In genomic region chr2:62857139-62857931, GRCh38 we compare ENCODE assay signal across 23 cellular contexts.
"Had no signal": no experiment of that assay in that cellular context is flagged by ENCODE, and none has a peak within 500 bp of the region (broad histone marks: within the 10 kb centered on the region; RNA-seq: fewer than 3 reads in every experiment).

No MANE protein-coding gene starts in this region.

- H3K27ac Mint-ChIP-seq: activated CD4-positive, alpha-beta memory T cell treated with anti-CD3 and anti-CD28 coated beads, Interleukin-2, amount 10 ng/mL, durations not matched to agents 7 days and 5 days; activated CD4-positive, alpha-beta T cell treated with anti-CD3 and anti-CD28 coated beads, Interleukin-2, amount 10 ng/mL, durations not matched to agents 24 days and 14 days; activated naive CD4-positive, alpha-beta T cell treated with anti-CD3 and anti-CD28 coated beads, Interleukin-2, amount 50 U/mL, for 72 hours; memory B cell; natural killer cell treated with Interleukin-12 subunit alpha and Interleukin-12 subunit beta and Interleukin-15 and Interleukin-18, amount 100 ng/mL, for 72 hours; stimulated activated effector memory CD8-positive, alpha-beta T cell treated with anti-CD3 and anti-CD28 coated beads, Interleukin-12 subunit alpha, Interleukin-12 subunit beta, amount 100 ng/mL, for 72 hours; stimulated activated naive CD8-positive, alpha-beta T cell treated with anti-CD3 and anti-CD28 coated beads, Interleukin-15, amount 100 ng/mL, for 72 hours had no signal

- FAIRE-seq: keratinocyte had no signal

- H3K9me3 ChIP-seq: colonic mucosa had no signal

- H3K27me3 Mint-ChIP-seq: activated CD4-positive, alpha-beta memory T cell treated with anti-CD3 and anti-CD28 coated beads, Interleukin-2, amount 10 ng/mL, durations not matched to agents 7 days and 5 days; activated CD4-positive, alpha-beta T cell treated with anti-CD3 and anti-CD28 coated beads, Interleukin-2, amount 10 ng/mL, durations not matched to agents 24 days and 14 days; memory B cell; natural killer cell treated with Interleukin-12 subunit alpha and Interleukin-12 subunit beta and Interleukin-15 and Interleukin-18, amount 100 ng/mL, for 72 hours; stimulated activated naive CD8-positive, alpha-beta T cell treated with anti-CD3 and anti-CD28 coated beads, Interleukin-15, amount 100 ng/mL, for 72 hours had no signal

- H3K4me1 Mint-ChIP-seq: activated CD4-positive, alpha-beta T cell treated with anti-CD3 and anti-CD28 coated beads, Interleukin-2, amount 10 ng/mL, durations not matched to agents 24 days and 14 days; memory B cell; stimulated activated naive CD8-positive, alpha-beta T cell treated with anti-CD3 and anti-CD28 coated beads, Interleukin-15, amount 100 ng/mL, for 72 hours had no signal

- H3K4me3 Mint-ChIP-seq: activated CD4-positive, alpha-beta memory T cell treated with anti-CD3 and anti-CD28 coated beads, Interleukin-2, amount 10 ng/mL, durations not matched to agents 7 days and 5 days; activated CD4-positive, alpha-beta T cell treated with anti-CD3 and anti-CD28 coated beads, Interleukin-2, amount 10 ng/mL, durations not matched to agents 24 days and 14 days; memory B cell; natural killer cell treated with Interleukin-12 subunit alpha and Interleukin-12 subunit beta and Interleukin-15 and Interleukin-18, amount 100 ng/mL, for 72 hours; stimulated activated effector memory CD8-positive, alpha-beta T cell treated with anti-CD3 and anti-CD28 coated beads, Interleukin-12 subunit alpha, Interleukin-12 subunit beta, amount 100 ng/mL, for 72 hours; stimulated activated naive CD8-positive, alpha-beta T cell treated with anti-CD3 and anti-CD28 coated beads, Interleukin-15, amount 100 ng/mL, for 72 hours had no signal

- H3K9me3 Mint-ChIP-seq: activated CD4-positive, alpha-beta T cell treated with anti-CD3 and anti-CD28 coated beads, Interleukin-2, amount 10 ng/mL, durations not matched to agents 24 days and 14 days; activated naive CD4-positive, alpha-beta T cell treated with anti-CD3 and anti-CD28 coated beads, Interleukin-2, amount 50 U/mL, for 72 hours; memory B cell; natural killer cell treated with Interleukin-12 subunit alpha and Interleukin-12 subunit beta and Interleukin-15 and Interleukin-18, amount 100 ng/mL, for 72 hours had no signal

- ATAC-seq: activated CD4-positive, CD25-positive, alpha-beta regulatory T cell treated with anti-CD3 and anti-CD28 coated beads, Interleukin-2, amount 50 U/mL, for 24 hours; activated naive CD4-positive, alpha-beta T cell treated with anti-CD3 and anti-CD28 coated beads, Interleukin-2, amount 50 U/mL, for 72 hours; left colon; natural killer cell treated with Interleukin-12 subunit alpha and Interleukin-12 subunit beta and Interleukin-15 and Interleukin-18, amount 100 ng/mL, for 72 hours; stimulated activated effector memory CD8-positive, alpha-beta T cell treated with anti-CD3 and anti-CD28 coated beads, Interleukin-12 subunit alpha, Interleukin-12 subunit beta, amount 100 ng/mL, for 72 hours; stimulated activated naive CD8-positive, alpha-beta T cell treated with anti-CD3 and anti-CD28 coated beads, Interleukin-15, amount 100 ng/mL, for 72 hours had no signal

- H3K4me1 ChIP-seq: ascending aorta, colonic mucosa, esophagus squamous epithelium, heart right ventricle, tibial artery had no signal

- H3K36me3 ChIP-seq: colonic mucosa, ovary had no signal

- H3K4me3 ChIP-seq: ascending aorta, colonic mucosa, dorsolateral prefrontal cortex, esophagus squamous epithelium, heart right ventricle, ovary, tibial artery had no signal

- H3K27me3 ChIP-seq: ascending aorta, brain microvascular endothelial cell, colonic mucosa, dorsolateral prefrontal cortex, esophagus squamous epithelium, heart right ventricle, ovary, tibial artery had no signal

- H3K27ac ChIP-seq: ascending aorta, brain microvascular endothelial cell, colonic mucosa, dorsolateral prefrontal cortex, esophagus squamous epithelium, heart right ventricle, ovary, tibial artery had no signal

- DNase-seq: activated CD4-positive, alpha-beta memory T cell treated with anti-CD3 and anti-CD28 coated beads, Interleukin-2, amount 10 ng/mL, durations not matched to agents 7 days and 5 days; activated CD4-positive, alpha-beta T cell treated with anti-CD3 and anti-CD28 coated beads, Interleukin-2, amount 10 ng/mL, durations not matched to agents 24 days and 14 days; activated gamma-delta T cell treated with Interleukin-2 at 50 U/mL for 16 hours; activated T-cell treated with anti-CD3 and anti-CD28 coated beads for 4 hours; brain microvascular endothelial cell; central memory CD4-positive, alpha-beta T cell; colonic mucosa; dorsolateral prefrontal cortex; esophagus squamous epithelium; left colon; ovary; stimulated activated CD4-positive, alpha-beta T cell treated with anti-CD3 and anti-CD28 coated beads, Interleukin-1b, Interleukin-23, amount 100 ng/mL, for 48 hours; stimulated activated naive CD8-positive, alpha-beta T cell treated with anti-CD3 and anti-CD28 coated beads, Interleukin-15, amount 100 ng/mL, for 72 hours; T-helper 2 cell; tibial artery had no signal
